11 cellular contexts compared by ENCODE assay signal in genomic region chr12:47077206-47078085, GRCh38. TPM values are rescaled to one million over a fixed set of nuclear protein-coding genes. Genes with fewer than 3 reads are reported as not detected.
DNase-seq lines count a peak whose midpoint lies in the region; ATAC-seq and TF ChIP-seq lines count a peak whose summit lies in the region.
"Had no signal": no experiment of that assay in that cellular context is flagged by ENCODE, and none has a peak within 500 bp of the region (broad histone marks: within the 10 kb centered on the region; RNA-seq: fewer than 3 reads in every experiment).

No MANE protein-coding gene starts in this region.

- peak overlapping the region; percentile 92 for H3K4me3 ChIP-seq in ACC112 (ENCODE audit: low read depth, low read length)
- peak overlapping the region; percentile 78 for H3K4me3 ChIP-seq in brain microvascular endothelial cell (ENCODE audit: low read depth, low read length)
- peak overlapping the region in 2 of 10 donors; percentile 69 to 77 for H3K4me3 ChIP-seq in heart right ventricle

- no peaks in the 10 kb centered on the region for H3K27me3 Mint-ChIP-seq in naive thymus-derived CD8-positive, alpha-beta T cell

- H3K27ac Mint-ChIP-seq in naive thymus-derived CD8-positive, alpha-beta T cell = peak overlapping the region in 9 of 10 donors; percentile 36 to 96 (median 91)

- POLR2A ChIA-PET in naive thymus-derived CD8-positive, alpha-beta T cell (lab: Charles Lee) = interaction anchor here (0.5 to 3.1 kb wide), 3 partner anchors 11 to 560 kb away, joined by 3 to 16 read pairs (median 4); no protein-coding TSS in a partner anchor

- H3K9me3 Mint-ChIP-seq in naive thymus-derived CD8-positive, alpha-beta T cell = no peaks in the 10 kb centered on the region

- H3K4me1 Mint-ChIP-seq in naive thymus-derived CD8-positive, alpha-beta T cell = peaks cover 25 to 68% (median 56%) of the 10 kb centered on the region in 4 donors

- ATAC-seq in naive thymus-derived CD8-positive, alpha-beta T cell = no peak
- ATAC-seq in GM19455 (IDR thresholded peaks at IDR 0.05; ENCODE audit: unreplicated experiment) (no peak), heart right ventricle (no peak)

- peaks cover 5 to 11% (median 6%) of the 10 kb centered on the region in 3 donors for H3K36me3 Mint-ChIP-seq in naive thymus-derived CD8-positive, alpha-beta T cell

- 89 to 92% methylated on average over 17 of the region's 17 CpGs for WGBS in heart right ventricle, 2 donors

- peaks cover 23% of the 10 kb centered on the region for H3K79me2 ChIP-seq in ACC112 (ENCODE audit: control insufficient read depth, insufficient read depth, low read length, unreplicated experiment)

- DNase-seq in HT-29 (ENCODE audit: low spot score) (peak; percentile 53), brain microvascular endothelial cell (no peak), NCI-H1092 treated with DMSO at 0.1 percent for 48 hours (lab: John Stamatoyannopoulos, UW) (no peak), NCI-H82 (lab: John Stamatoyannopoulos, UW) (no peak), heart right ventricle (no peak)
- DNase-seq in naive thymus-derived CD8-positive, alpha-beta T cell = no peak
- DNase-seq: DMS153, substantia nigra had no signal

- peaks cover 25% of the 10 kb centered on the region for H3K4me1 ChIP-seq in ACC112 (ENCODE audit: control insufficient read depth, insufficient read depth, low read length, unreplicated experiment)
- H3K4me1 ChIP-seq in heart right ventricle = peaks cover 0 to 24% (median 14%) of the 10 kb centered on the region in 9 donors

- peak overlapping the region; percentile 88 to 99 (median 96) for H3K4me3 Mint-ChIP-seq in naive thymus-derived CD8-positive, alpha-beta T cell

- TF ChIP-seq CTCF in brain microvascular endothelial cell (IDR thresholded peaks at IDR 0.05; ENCODE audit: low read depth, low read length, missing control alignments) = no peak
- TF ChIP-seq CTCF in heart right ventricle (IDR thresholded peaks at IDR 0.05) = no peak

- in situ Hi-C loops in brain microvascular endothelial cell (cut with HindIII; ENCODE audit: low pct_ligation_motif_present, low sequenced_read_pairs) = no loop called here

- no peaks in the 10 kb centered on the region for H3K27me3 ChIP-seq in ACC112 (ENCODE audit: insufficient read depth, low read length)
- H3K27me3 ChIP-seq in brain microvascular endothelial cell (replicated peaks) = no peaks in the 10 kb centered on the region
- H3K27me3 ChIP-seq in heart right ventricle = peaks cover 0 to 22% (median 11%) of the 10 kb centered on the region in 7 donors

- intact Hi-C loops in heart right ventricle (cut with DNase I) = loop anchor here in 3 of 10 donors (2.0 to 5.0 kb wide), 3 partner anchors 229 to 320 kb away; no protein-coding TSS in a partner anchor

- no peak overlapping the region for H2AFZ ChIP-seq in ACC112 (ENCODE audit: low read length, unreplicated experiment)

- H3K9me3 ChIP-seq in heart right ventricle = no peaks in the 10 kb centered on the region

- H3K36me3 ChIP-seq in ACC112 (ENCODE audit: insufficient read depth, low read length) (no peaks in the 10 kb centered on the region), brain microvascular endothelial cell (replicated peaks) (peaks cover 4% of the 10 kb centered on the region), heart right ventricle (no peaks in the 10 kb centered on the region)

- H3K27ac ChIP-seq in ACC112 (ENCODE audit: low read depth, low read length) (no peak overlapping the region), brain microvascular endothelial cell (no peak overlapping the region), heart right ventricle (no peak overlapping the region)
- H3K27ac ChIP-seq: VCaP had no signal

RNA-seq across cellular contexts. Expression of gene PCED1B, which starts 2.0 kb away (rescaled TPM):
- total RNA-seq in HT-29 (2014; rRNA removed; shearing (Covaris generic)) = 3.0 and 4.8 TPM in 2 replicates
- 10 to 100 TPM; 79.4 to 83.9 TPM for total RNA-seq in naive thymus-derived CD8-positive, alpha-beta T cell
- polyA plus RNA-seq in naive thymus-derived CD8-positive, alpha-beta T cell = 100 to 1,000 TPM in 2 of 3 donors, 10 to 100 TPM in 1; 54.9 to 163 (median 127) TPM
- 1 to 10 TPM in 4 of 10 donors, under 1 TPM in 6; 0.49 to 4.8 (median 0.87) TPM for total RNA-seq in heart right ventricle
- polyA plus RNA-seq in heart right ventricle = 1 to 10 TPM in 1 of 2 donors, under 1 TPM in 1; 0.87 to 1.6 TPM

RNA-seq across cellular contexts. Expression of gene AMIGO2, which starts 2.3 kb away (rescaled TPM):
- total RNA-seq in HT-29 (2014; rRNA removed; shearing (Covaris generic)) = 24.3 and 26.2 TPM in 2 replicates
- 10 to 100 TPM; 26.6 to 28.3 TPM for total RNA-seq in naive thymus-derived CD8-positive, alpha-beta T cell
- polyA plus RNA-seq in naive thymus-derived CD8-positive, alpha-beta T cell = 10 to 100 TPM; 28.6 to 53.3 (median 41.1) TPM
- 1 to 10 TPM; 1.1 to 3.2 (median 1.9) TPM for total RNA-seq in heart right ventricle
- 1 to 10 TPM; 3.1 to 3.3 TPM for polyA plus RNA-seq in heart right ventricle

Comparison
In these comparisons a context has a peak if more than half of its experiments do, and no peak if none do; other contexts are left out.
1. RNA of gene PCED1B, which starts 2.0 kb away (total RNA-seq): 79.4 to 83.9 TPM in naive thymus-derived CD8-positive, alpha-beta T cell; 3.0 to 4.8 TPM in HT-29 and 0.49 to 4.8 TPM in heart right ventricle; every median in the first group is over 10 times any median in the second.